26 cellular contexts compared by ENCODE assay signal in the genomic region with DNA sequence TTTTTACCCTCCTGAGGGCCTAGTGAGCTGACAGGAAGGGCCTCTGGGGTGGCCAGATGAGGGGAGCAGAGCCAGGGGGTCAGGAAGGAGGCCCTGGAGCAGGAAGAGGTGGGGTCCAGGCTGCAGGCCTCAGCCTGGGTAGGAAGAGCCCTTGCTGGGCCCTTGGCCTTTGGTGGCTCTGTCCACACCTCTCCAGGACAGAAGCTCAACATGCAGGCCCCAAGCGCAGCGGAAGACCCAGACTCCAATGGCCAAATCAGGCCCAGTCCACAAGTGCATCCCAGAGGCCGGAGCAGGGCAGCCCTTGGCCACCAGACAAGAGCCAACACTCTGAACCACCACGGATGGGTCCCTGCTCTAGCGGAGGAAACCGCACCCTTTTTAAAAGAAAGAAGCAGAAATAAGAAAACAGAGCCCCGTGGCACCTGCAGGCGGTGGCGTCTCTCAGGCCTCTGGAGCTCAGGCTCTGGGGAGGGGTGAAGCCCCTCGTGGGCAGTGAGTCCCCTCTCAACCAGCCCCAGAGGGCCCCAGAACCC. TPM values are rescaled to one million over a fixed set of nuclear protein-coding genes. Genes with fewer than 3 reads are reported as not detected.
DNase-seq lines count a peak whose midpoint lies in the region; ATAC-seq, FAIRE-seq and TF ChIP-seq lines count a peak whose summit lies in the region.
"Had no signal": no experiment of that assay in that cellular context is flagged by ENCODE, and none has a peak within 500 bp of the region (broad histone marks: within the 10 kb centered on the region; RNA-seq: fewer than 3 reads in every experiment).

No MANE protein-coding gene starts in this region.

- WGBS in hepatocyte (ENCODE audit: low lambda C conversion rate, missing lambda C conversion rate) = 67% methylated on average over 10 of the region's 10 CpGs
- WGBS in pancreas, 2 donors = 77 to 82% methylated on average over 10 of the region's 10 CpGs

- H3K4me2 ChIP-seq in hepatocyte = no peak overlapping the region
- H3K4me2 ChIP-seq: smooth muscle cell had no signal

- H4K20me1 ChIP-seq in hepatocyte (ENCODE audit: insufficient read depth, poor library complexity, severe bottlenecking) = no peaks in the 10 kb centered on the region

- TF ChIP-seq CTCF in hepatocyte (IDR thresholded peaks at IDR 0.05; ENCODE audit: poor library complexity) (no peak), pancreas (IDR thresholded peaks at IDR 0.05) (no peak), foreskin keratinocyte (conservative IDR thresholded peaks at IDR 0.05) (no peak)

- H2AFZ ChIP-seq in hepatocyte = no peak overlapping the region

- H3K4me1 ChIP-seq in hepatocyte (ENCODE audit: insufficient read depth) (peaks cover 27% of the 10 kb centered on the region), pancreas (peaks cover 28 to 53% (median 29%) of the 10 kb centered on the region in 3 donors), foreskin keratinocyte (no peaks in the 10 kb centered on the region)
- H3K4me1 ChIP-seq: HAP-1, left lung, upper lobe of right lung had no signal

- no peaks in the 10 kb centered on the region for H3K79me2 ChIP-seq in hepatocyte

- H3K27ac ChIP-seq in hepatocyte (peak overlapping the region; percentile 98), pancreas (peak overlapping the region; percentile 84 to 93 (median 88)), foreskin keratinocyte (no peak overlapping the region)
- H3K27ac ChIP-seq: left lung, upper lobe of right lung had no signal

- H3K9me2 ChIP-seq in hepatocyte (replicated peaks; ENCODE audit: insufficient read depth) = no peaks in the 10 kb centered on the region

- intact Hi-C loops in Right ventricle myocardium inferior (cut with DNase I) = no loop called here
- intact Hi-C loops in cardiac septum (cut with DNase I) = no loop called here
- intact Hi-C loops in pancreas (cut with DNase I) = loop anchor here in 1 of 3 donors (5.0 kb wide), 1 partner anchor 165 kb away; no protein-coding TSS in a partner anchor

- ATAC-seq in Right ventricle myocardium inferior = no peak
- peak; percentile 3 to 22 (median 6) for ATAC-seq in pancreas
- no peak for ATAC-seq in foreskin keratinocyte
- ATAC-seq: esophagus mucosa, SK-N-SH treated with all-trans-retinoic acid at 6 μM for 48 hours had no signal

- H3K27me3 ChIP-seq in hepatocyte (no peaks in the 10 kb centered on the region), pancreas (no peaks in the 10 kb centered on the region), foreskin keratinocyte (peaks cover 33% of the 10 kb centered on the region)
- H3K27me3 ChIP-seq: left lung, upper lobe of right lung had no signal

- FAIRE-seq in pancreas (lab: Jason Lieb, UNC) (no peak), frontal cortex (lab: Jason Lieb, UNC) (no peak)

- H3K9me3 ChIP-seq in hepatocyte (ENCODE audit: low read depth) (no peaks in the 10 kb centered on the region), pancreas (no peaks in the 10 kb centered on the region)
- H3K9me3 ChIP-seq: HAP-1, left lung, upper lobe of right lung had no signal

- no peaks in the 10 kb centered on the region for H3K36me3 ChIP-seq in hepatocyte (replicated peaks; ENCODE audit: insufficient read depth, low read depth)
- H3K36me3 ChIP-seq in pancreas = no peaks in the 10 kb centered on the region
- H3K36me3 ChIP-seq: HAP-1, left lung, upper lobe of right lung had no signal

- DNase-seq in Right ventricle myocardium inferior (ENCODE audit: missing footprints) (peak; percentile 30), cardiac septum (ENCODE audit: low spot score) (no peak), hepatocyte (ENCODE audit: low spot score) (no peak), pancreas (peak in 3 of 6 donors; percentile 69 to 84 (median 71)), RKO (ENCODE audit: low spot score) (no peak), frontal cortex (ENCODE audit: low spot score in 2 of 2) (no peak), NCI-H2029 (lab: John Stamatoyannopoulos, UW) (no peak), foreskin keratinocyte (no peak)
- DNase-seq: activated B cell treated with CpG ODN at 0.5 μM for 24 hours; activated CD4-positive, alpha-beta T cell treated with anti-CD3 and anti-CD28 coated beads, Interleukin-2, amount 50 U/mL, for 48 hours; activated effector memory CD4-positive, alpha-beta T cell treated with anti-CD3 and anti-CD28 coated beads, Interleukin-2, amount 50 U/mL, for 16 hours; effector memory CD4-positive, alpha-beta T cell; NCI-H2107; NCI-H524 treated with DMSO at 0.1 percent for 48 hours; stimulated activated CD4-positive, alpha-beta T cell treated with anti-CD3 and anti-CD28 coated beads, Interleukin-4, amount 100 ng/mL, for 1 hour; upper lobe of right lung had no signal

- no peak overlapping the region for H3K4me3 ChIP-seq in hepatocyte
- no peak overlapping the region for H3K4me3 ChIP-seq in pancreas
- H3K4me3 ChIP-seq: HAP-1, left lung, smooth muscle cell, upper lobe of right lung had no signal

RNA-seq across cellular contexts. Expression of a gene that starts 52.8 kb away (rescaled TPM):
- not detected for total RNA-seq in Right ventricle myocardium inferior
- total RNA-seq in cardiac septum = not detected
- total RNA-seq in hepatocyte = not detected in 2 replicates
- polyA plus RNA-seq in hepatocyte = not detected in 2 replicates
- total RNA-seq in pancreas = not detected
- not detected for polyA plus RNA-seq in pancreas
- total RNA-seq in frontal cortex = not detected
- not detected in 2 replicates for total RNA-seq in foreskin keratinocyte
- polyA plus RNA-seq in foreskin keratinocyte = not detected in 2 replicates
- total RNA-seq: A172, activated B cell treated with CpG ODN at 0.5 μM for 24 hours, Calu3, Daoy, esophagus mucosa, left lung, mononuclear cell, RPMI7951, smooth muscle cell, upper lobe of right lung had no signal
- polyA plus RNA-seq: smooth muscle cell had no signal

Comparison
In these comparisons a context has a peak if more than half of its experiments do, and no peak if none do; other contexts are left out.
1. ATAC-seq: peak in pancreas (4 of 4); none in Right ventricle myocardium inferior (single experiment) and foreskin keratinocyte (single experiment).